Comparison of ENCODE assay signal across 1 cellular context in genomic region chr12:93570552-93571359, GRCh38.
TF ChIP-seq lines count a peak whose summit lies in the region.

No MANE protein-coding gene starts in this region.

TF ChIP-seq in HepG2, 621 proteins besides CTCF, POLR2A, EP300 and RAD21 (continued from another document and continues in another):
- no peak for TF ChIP-seq AKNA (CRISPR knock-in tag; IDR thresholded peaks at IDR 0.05; ENCODE audit: borderline replicate concordance)
- no peak for TF ChIP-seq NFAT5 (CRISPR knock-in tag; IDR thresholded peaks at IDR 0.05)
- TF ChIP-seq GFI1 (CRISPR knock-in tag; IDR thresholded peaks at IDR 0.05; ENCODE audit: borderline replicate concordance): peak; percentile 70; the same call in 1 of the 2 replicates
- TF ChIP-seq NFATC3 (CRISPR knock-in tag; IDR thresholded peaks at IDR 0.05): no peak
- peak; percentile 43 for TF ChIP-seq HNRNPLL (IDR thresholded peaks at IDR 0.05; ENCODE audit: low read depth, low read length, poor library complexity, severe bottlenecking)
- TF ChIP-seq ZNF430 (CRISPR knock-in tag; IDR thresholded peaks at IDR 0.05): 0 out of 2 replicates have a peak, but pooled peaks have one; percentile 72
- no peak for TF ChIP-seq PRMT3 (CRISPR knock-in tag; IDR thresholded peaks at IDR 0.05; ENCODE audit: borderline replicate concordance, low read depth)
- no peak for TF ChIP-seq SMARCE1 (IDR thresholded peaks at IDR 0.05; ENCODE audit: borderline replicate concordance)
- 0 out of 2 replicates have a peak, but pooled peaks have one; percentile 32 for TF ChIP-seq KMT2B (CRISPR knock-in tag; IDR thresholded peaks at IDR 0.05)
- TF ChIP-seq ZNF543 (CRISPR knock-in tag; IDR thresholded peaks at IDR 0.05): peak; percentile 72; the same call in 1 of the 2 replicates
- peak; percentile 60 for TF ChIP-seq HOXA3 (CRISPR knock-in tag; IDR thresholded peaks at IDR 0.05)
- TF ChIP-seq FOXO1 (CRISPR knock-in tag; IDR thresholded peaks at IDR 0.05): 0 out of 2 replicates have a peak, but pooled peaks have one; percentile 6
- TF ChIP-seq ZGPAT (CRISPR knock-in tag; IDR thresholded peaks at IDR 0.05): peak; percentile 65
- peak; percentile 52; the same call in 1 of the 2 replicates for TF ChIP-seq PHF8 (CRISPR knock-in tag; IDR thresholded peaks at IDR 0.05)
- no peak for TF ChIP-seq PRDM10 (CRISPR knock-in tag; IDR thresholded peaks at IDR 0.05; ENCODE audit: low read depth)
- TF ChIP-seq, protein P1, sequence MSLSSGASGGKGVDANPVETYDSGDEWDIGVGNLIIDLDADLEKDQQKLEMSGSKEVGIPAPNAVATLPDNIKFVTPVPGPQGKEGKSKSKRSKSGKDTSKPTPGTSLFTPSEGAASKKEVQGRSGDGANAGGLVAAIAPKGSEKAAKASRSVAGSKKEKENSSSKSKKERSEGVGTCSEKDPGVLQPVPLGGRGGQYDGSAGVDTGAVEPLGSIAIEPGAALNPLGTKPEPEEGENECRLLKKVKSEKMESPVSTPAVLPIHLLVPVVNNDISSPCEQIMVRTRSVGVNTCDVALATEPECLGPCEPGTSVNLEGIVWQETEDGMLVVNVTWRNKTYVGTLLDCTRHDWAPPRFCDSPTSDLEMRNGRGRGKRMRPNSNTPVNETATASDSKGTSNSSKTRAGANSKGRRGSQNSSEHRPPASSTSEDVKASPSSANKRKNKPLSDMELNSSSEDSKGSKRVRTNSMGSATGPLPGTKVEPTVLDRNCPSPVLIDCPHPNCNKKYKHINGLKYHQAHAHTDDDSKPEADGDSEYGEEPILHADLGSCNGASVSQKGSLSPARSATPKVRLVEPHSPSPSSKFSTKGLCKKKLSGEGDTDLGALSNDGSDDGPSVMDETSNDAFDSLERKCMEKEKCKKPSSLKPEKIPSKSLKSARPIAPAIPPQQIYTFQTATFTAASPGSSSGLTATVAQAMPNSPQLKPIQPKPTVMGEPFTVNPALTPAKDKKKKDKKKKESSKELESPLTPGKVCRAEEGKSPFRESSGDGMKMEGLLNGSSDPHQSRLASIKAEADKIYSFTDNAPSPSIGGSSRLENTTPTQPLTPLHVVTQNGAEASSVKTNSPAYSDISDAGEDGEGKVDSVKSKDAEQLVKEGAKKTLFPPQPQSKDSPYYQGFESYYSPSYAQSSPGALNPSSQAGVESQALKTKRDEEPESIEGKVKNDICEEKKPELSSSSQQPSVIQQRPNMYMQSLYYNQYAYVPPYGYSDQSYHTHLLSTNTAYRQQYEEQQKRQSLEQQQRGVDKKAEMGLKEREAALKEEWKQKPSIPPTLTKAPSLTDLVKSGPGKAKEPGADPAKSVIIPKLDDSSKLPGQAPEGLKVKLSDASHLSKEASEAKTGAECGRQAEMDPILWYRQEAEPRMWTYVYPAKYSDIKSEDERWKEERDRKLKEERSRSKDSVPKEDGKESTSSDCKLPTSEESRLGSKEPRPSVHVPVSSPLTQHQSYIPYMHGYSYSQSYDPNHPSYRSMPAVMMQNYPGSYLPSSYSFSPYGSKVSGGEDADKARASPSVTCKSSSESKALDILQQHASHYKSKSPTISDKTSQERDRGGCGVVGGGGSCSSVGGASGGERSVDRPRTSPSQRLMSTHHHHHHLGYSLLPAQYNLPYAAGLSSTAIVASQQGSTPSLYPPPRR (CRISPR knock-in tag; IDR thresholded peaks at IDR 0.05; ENCODE audit: borderline replicate concordance): peak; percentile 70
- TF ChIP-seq ATF4 (CRISPR knock-in tag; IDR thresholded peaks at IDR 0.05): no peak
- TF ChIP-seq, protein P2, sequence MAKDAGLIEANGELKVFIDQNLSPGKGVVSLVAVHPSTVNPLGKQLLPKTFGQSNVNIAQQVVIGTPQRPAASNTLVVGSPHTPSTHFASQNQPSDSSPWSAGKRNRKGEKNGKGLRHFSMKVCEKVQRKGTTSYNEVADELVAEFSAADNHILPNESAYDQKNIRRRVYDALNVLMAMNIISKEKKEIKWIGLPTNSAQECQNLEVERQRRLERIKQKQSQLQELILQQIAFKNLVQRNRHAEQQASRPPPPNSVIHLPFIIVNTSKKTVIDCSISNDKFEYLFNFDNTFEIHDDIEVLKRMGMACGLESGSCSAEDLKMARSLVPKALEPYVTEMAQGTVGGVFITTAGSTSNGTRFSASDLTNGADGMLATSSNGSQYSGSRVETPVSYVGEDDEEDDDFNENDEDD (CRISPR knock-in tag; IDR thresholded peaks at IDR 0.05; ENCODE audit: borderline replicate concordance): peak; percentile 38; the same call in 1 of the 2 replicates
- TF ChIP-seq ZNF576 (CRISPR knock-in tag; IDR thresholded peaks at IDR 0.05): no peak
- TF ChIP-seq FOXK1 (CRISPR knock-in tag; IDR thresholded peaks at IDR 0.05; ENCODE audit: borderline replicate concordance, low read depth): 0 out of 2 replicates have a peak, but pooled peaks have one; percentile 49
- peak; percentile 30; the same call in 1 of the 2 replicates for TF ChIP-seq ZFP82 (CRISPR knock-in tag; IDR thresholded peaks at IDR 0.05; ENCODE audit: borderline replicate concordance)
- 0 out of 2 replicates have a peak, but pooled peaks have one; percentile 38 for TF ChIP-seq BRF2 (CRISPR knock-in tag; IDR thresholded peaks at IDR 0.05)
- 0 out of 2 replicates have a peak, but pooled peaks have one; percentile 23 for TF ChIP-seq REPIN1 (CRISPR knock-in tag; IDR thresholded peaks at IDR 0.05; ENCODE audit: borderline replicate concordance, low read depth)
